Comparison of ENCODE assay signal across 18 cellular contexts in genomic region chr20:4040283-4041179, GRCh38. TPM values are rescaled to one million over a fixed set of nuclear protein-coding genes. Genes with fewer than 3 reads are reported as not detected.
A peak's percentile ranks its signal among the peaks of the same experiment; 100 is the strongest.
DNase-seq lines count a peak whose midpoint lies in the region; ATAC-seq and TF ChIP-seq lines count a peak whose summit lies in the region.
"Had no signal": no experiment of that assay in that cellular context is flagged by ENCODE, and none has a peak within 500 bp of the region (broad histone marks: within the 10 kb centered on the region; RNA-seq: fewer than 3 reads in every experiment).

No MANE protein-coding gene starts in this region.

- H3K4me3 ChIP-seq in breast epithelium (no peak overlapping the region), right atrium auricular region (no peak overlapping the region)
- H3K4me3 ChIP-seq: prostate gland had no signal

- no peak overlapping the region for H3K4me3 Mint-ChIP-seq in T-helper 17 cell
- H3K4me3 Mint-ChIP-seq: activated CD4-positive, alpha-beta memory T cell treated with anti-CD3 and anti-CD28 coated beads, Interleukin-2, amount 10 ng/mL, durations not matched to agents 7 days and 5 days; central memory CD8-positive, alpha-beta T cell had no signal

- H3K9me3 ChIP-seq in breast epithelium (no peaks in the 10 kb centered on the region), T-helper 17 cell (ENCODE audit: control insufficient read depth, low read length, poor library complexity, severe bottlenecking) (no peaks in the 10 kb centered on the region), right atrium auricular region (no peaks in the 10 kb centered on the region)
- H3K9me3 ChIP-seq: prostate gland had no signal

- ATAC-seq in T-helper 17 cell (no peak), HG03280 (IDR thresholded peaks at IDR 0.05; ENCODE audit: unreplicated experiment) (no peak)
- ATAC-seq: activated naive CD4-positive, alpha-beta T cell treated with anti-CD3 and anti-CD28 coated beads, Interleukin-2, amount 50 U/mL, for 72 hours had no signal

- peaks cover 19% of the 10 kb centered on the region for H3K4me1 Mint-ChIP-seq in T-helper 17 cell

- H3K27me3 ChIP-seq in breast epithelium = no peaks in the 10 kb centered on the region
- no peaks in the 10 kb centered on the region for H3K27me3 ChIP-seq in right atrium auricular region

- no peaks in the 10 kb centered on the region for H3K27me3 Mint-ChIP-seq in T-helper 17 cell
- H3K27me3 Mint-ChIP-seq: central memory CD8-positive, alpha-beta T cell had no signal

- intact Hi-C loops in breast epithelium (cut with DNase I; ENCODE audit: low total_unique reads) = no loop called here

- peaks cover 2% of the 10 kb centered on the region for H3K36me3 Mint-ChIP-seq in T-helper 17 cell (ENCODE audit: low read depth)

- H3K4me1 ChIP-seq in breast epithelium (peaks cover 4 to 19% of the 10 kb centered on the region in 2 donors), right atrium auricular region (no peaks in the 10 kb centered on the region)

- TF ChIP-seq CTCF in breast epithelium (IDR thresholded peaks at IDR 0.05) (no peak), right atrium auricular region (IDR thresholded peaks at IDR 0.05) (no peak)

- DNase-seq in LHCN-M2 (ENCODE audit: low read depth) (peak; percentile 54), breast epithelium (ENCODE audit: low spot score in 2 of 2) (no peak), kidney tubule cell (ENCODE audit: low spot score) (peak; percentile 87), T-helper 17 cell (no peak), right atrium auricular region (ENCODE audit: low spot score) (no peak)
- DNase-seq in stimulated activated CD8-positive, alpha-beta memory T cell treated with anti-CD3 and anti-CD28 coated beads, Interleukin-4, amount 100 ng/mL, for 48 hours = peak; percentile 19
- DNase-seq in activated effector memory CD4-positive, alpha-beta T cell treated with Interleukin-2 at 50 U/mL for 16 hours = no peak
- DNase-seq: activated CD4-positive, alpha-beta memory T cell treated with anti-CD3 and anti-CD28 coated beads, Interleukin-2, amount 10 ng/mL, durations not matched to agents 7 days and 5 days; DND-41; midbrain; NCI-H2029; Right ventricle myocardium superior; stimulated activated CD4-positive, alpha-beta T cell treated with anti-CD3 and anti-CD28 coated beads, Interleukin-2, amount 100 ng/mL, for 48 hours had no signal

- peak overlapping the region; percentile 82 to 85 for H3K27ac ChIP-seq in breast epithelium
- no peak overlapping the region for H3K27ac ChIP-seq in right atrium auricular region
- H3K27ac ChIP-seq: KMS-11 had no signal

- no peak overlapping the region for H3K27ac Mint-ChIP-seq in T-helper 17 cell
- H3K27ac Mint-ChIP-seq: activated CD4-positive, alpha-beta memory T cell treated with anti-CD3 and anti-CD28 coated beads, Interleukin-2, amount 10 ng/mL, durations not matched to agents 7 days and 5 days had no signal

- H3K36me3 ChIP-seq in breast epithelium (no peaks in the 10 kb centered on the region), right atrium auricular region (no peaks in the 10 kb centered on the region)
- H3K36me3 ChIP-seq: prostate gland had no signal

- TF ChIP-seq POLR2A in breast epithelium (IDR thresholded peaks at IDR 0.05) = no peak

RNA-seq across cellular contexts. Expression of gene RNF24, which starts 25.2 kb away (rescaled TPM):
- 21.7 and 26.5 TPM in 2 replicates for total RNA-seq in LHCN-M2 (2014; rRNA removed)
- polyA plus RNA-seq in LHCN-M2 (2012) = 18.3 TPM
- total RNA-seq in breast epithelium = 10 to 100 TPM in 2 of 3 donors, 1 to 10 TPM in 1; 8.8 to 27.2 (median 22.0) TPM
- 10 to 100 TPM; 10.0 to 15.9 TPM for total RNA-seq in T-helper 17 cell
- total RNA-seq in right atrium auricular region = 10 to 100 TPM in 1 of 2 donors, 1 to 10 TPM in 1; 6.5 to 14.9 TPM

Comparison
In these comparisons a context has a peak if more than half of its experiments do, and no peak if none do; other contexts are left out.
1. DNase-seq: peak in LHCN-M2 (single experiment), kidney tubule cell (single experiment) and stimulated activated CD8-positive, alpha-beta memory T cell treated with anti-CD3 and anti-CD28 coated beads, Interleukin-4, amount 100 ng/mL, for 48 hours (single experiment); none in breast epithelium (0 of 2), T-helper 17 cell (0 of 3), activated effector memory CD4-positive, alpha-beta T cell treated with Interleukin-2 at 50 U/mL for 16 hours (single experiment) and right atrium auricular region (single experiment).
2. H3K27ac ChIP-seq: peak in breast epithelium (2 of 2); none in right atrium auricular region (0 of 2).